Comparison of ENCODE assay signal across 8 cellular contexts in the genomic region with DNA sequence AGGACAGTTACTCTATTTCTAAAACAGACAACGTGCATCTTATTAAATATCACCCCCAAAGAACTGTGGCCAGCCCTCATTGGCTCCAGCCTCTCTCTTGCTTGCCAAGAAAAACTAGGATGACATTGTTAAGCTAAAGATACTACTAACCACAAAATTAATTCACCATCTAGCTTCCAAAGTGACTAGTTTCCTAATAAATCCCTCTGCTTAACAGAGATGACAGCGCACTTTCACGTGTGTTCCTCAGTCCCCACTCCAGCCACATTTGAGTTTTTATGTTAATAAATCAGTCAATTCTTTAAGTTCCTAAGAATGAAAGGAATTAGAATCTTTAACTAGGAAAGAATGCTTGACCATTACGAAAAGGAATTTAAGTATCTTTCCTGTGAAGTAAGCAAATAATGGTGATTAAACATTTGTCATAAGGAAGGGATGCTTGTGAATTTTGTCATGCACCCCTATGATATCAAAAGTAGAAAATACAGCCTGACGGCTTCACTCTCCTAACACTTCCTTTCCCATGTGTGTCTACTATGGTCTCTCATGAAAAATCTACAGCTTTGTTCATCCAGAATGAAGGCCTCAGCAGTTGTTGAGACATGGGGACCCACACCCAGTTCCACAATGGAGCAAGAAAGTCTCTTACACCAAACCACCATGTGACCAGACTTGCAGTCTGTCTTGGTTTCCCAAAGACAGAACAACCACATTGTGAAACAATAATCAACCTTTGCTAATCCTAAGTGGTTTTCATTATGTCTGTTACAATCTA. TPM values are rescaled to one million over a fixed set of nuclear protein-coding genes. Genes with fewer than 3 reads are reported as not detected.
DNase-seq lines count a peak whose midpoint lies in the region; ATAC-seq, FAIRE-seq and TF ChIP-seq lines count a peak whose summit lies in the region.

No MANE protein-coding gene starts in this region.

- H3K9ac ChIP-seq in skeletal muscle satellite cell (ENCODE audit: low read depth, low read length): peak overlapping the region; percentile 89

- H3K27ac ChIP-seq in SJCRH30: no peak overlapping the region; the same call in 1 of the 2 replicates

- TF ChIP-seq CTCF in fibroblast of the aortic adventitia (IDR thresholded peaks at IDR 0.05; ENCODE audit: insufficient read depth, low read length): no peak

- H3K27me3 ChIP-seq in skeletal muscle satellite cell (ENCODE audit: control insufficient read depth, insufficient read depth, low read length): no peaks in the 10 kb centered on the region
- no peaks in the 10 kb centered on the region for H3K27me3 ChIP-seq in SJCRH30

- H3K9me3 ChIP-seq in skeletal muscle satellite cell (replicated peaks; ENCODE audit: low read length): no peaks in the 10 kb centered on the region
- H3K9me3 ChIP-seq in SJCRH30 (replicated peaks): no peaks in the 10 kb centered on the region

- peak; percentile 57 for FAIRE-seq in GM19239 (lab: Jason Lieb, UNC)

- H3K36me3 ChIP-seq in skeletal muscle satellite cell (ENCODE audit: insufficient read depth, low read length): peaks cover 14% of the 10 kb centered on the region
- 0 out of 2 replicates have a peak, but pooled peaks cover 2% of the 10 kb centered on the region for H3K36me3 ChIP-seq in SJCRH30

- ATAC-seq in HG03457 (IDR thresholded peaks at IDR 0.05; ENCODE audit: unreplicated experiment): no peak

- peaks cover 87% of the 10 kb centered on the region for H3K4me1 ChIP-seq in skeletal muscle satellite cell (ENCODE audit: control insufficient read depth, insufficient read depth, low read length)
- H3K4me1 ChIP-seq in SJCRH30: peaks cover 39% of the 10 kb centered on the region

- DNase-seq in GM19239 (ENCODE audit: insufficient read length, low spot score) (no peak), RPMI7951 (ENCODE audit: low read depth) (peak; percentile 65), fibroblast of the aortic adventitia (ENCODE audit: low read depth) (peak; percentile 87), SJCRH30 (no peak), NCI-H748 (lab: John Stamatoyannopoulos, UW; ENCODE audit: unreplicated experiment) (no peak), NCI-H2196 (lab: John Stamatoyannopoulos, UW; ENCODE audit: unreplicated experiment) (no peak)

- H3K4me3 ChIP-seq in fibroblast of the aortic adventitia (ENCODE audit: low read depth, low read length) (no peak overlapping the region), skeletal muscle satellite cell (ENCODE audit: low read length) (peak overlapping the region; percentile 50), SJCRH30 (no peak overlapping the region)

- peak overlapping the region; percentile 77 for H3K4me2 ChIP-seq in skeletal muscle satellite cell (ENCODE audit: low read length)

RNA-seq across cellular contexts. Expression of a gene that starts 8.1 kb away (rescaled TPM):
- total RNA-seq in RPMI7951 (2014; rRNA removed; shearing (Covaris generic)): 84.3 and 91.2 TPM in 2 replicates
- total RNA-seq in fibroblast of the aortic adventitia (ENCODE audit: low replicate concordance): 202 and 234 TPM in 2 replicates
- total RNA-seq in skeletal muscle satellite cell (2012; rRNA removed): 282 and 318 TPM in 2 replicates
- total RNA-seq in SJCRH30 (2014; rRNA removed; shearing (Covaris generic)): 95.7 and 113 TPM in 2 replicates

Comparison
In these comparisons a context has a peak if more than half of its experiments do, and no peak if none do; other contexts are left out.
1. DNase-seq: peak in RPMI7951 (single experiment) and fibroblast of the aortic adventitia (single experiment); none in GM19239 (single experiment), SJCRH30 (0 of 2), NCI-H748 (single experiment) and NCI-H2196 (single experiment).